Comparison of ENCODE assay signal across 17 cellular contexts in genomic region chr15:100115066-100115710, GRCh38.
A peak's percentile ranks its signal among the peaks of the same experiment; 100 is the strongest.
DNase-seq lines count a peak whose midpoint lies in the region; ATAC-seq and TF ChIP-seq lines count a peak whose summit lies in the region.
"Had no signal": no experiment of that assay in that cellular context is flagged by ENCODE, and none has a peak within 500 bp of the region (broad histone marks: within the 10 kb centered on the region; RNA-seq: fewer than 3 reads in every experiment).

No MANE protein-coding gene starts in this region.

- peaks cover 19% of the 10 kb centered on the region for H3K9me3 Mint-ChIP-seq in nephron progenitor cell

- H3K36me3 Mint-ChIP-seq in nephron progenitor cell (ENCODE audit: low read depth) = peaks cover 6% of the 10 kb centered on the region

- H3K36me3 ChIP-seq in RWPE2 (ENCODE audit: low read depth) = no peaks in the 10 kb centered on the region

- H3K27ac ChIP-seq in RWPE2 (ENCODE audit: poor library complexity, severe bottlenecking) (no peak overlapping the region), cingulate gyrus (ENCODE audit: low read depth, low read length) (peak overlapping the region; percentile 84), temporal lobe (ENCODE audit: low read depth, low read length) (peak overlapping the region; percentile 69), substantia nigra (ENCODE audit: low read depth, low read length, poor library complexity, severe bottlenecking) (no peak overlapping the region)

- peaks cover 16% of the 10 kb centered on the region for H3K4me1 ChIP-seq in RWPE2 (ENCODE audit: insufficient read depth, poor library complexity, severe bottlenecking)

- H3K9me3 ChIP-seq in RWPE2 (ENCODE audit: severe bottlenecking) = no peaks in the 10 kb centered on the region

- no peaks in the 10 kb centered on the region for H3K27me3 ChIP-seq in RWPE2 (ENCODE audit: insufficient read depth, poor library complexity, severe bottlenecking)

- peaks cover 8% of the 10 kb centered on the region for H3K27me3 Mint-ChIP-seq in nephron progenitor cell (ENCODE audit: low read depth, poor library complexity)
- H3K27me3 Mint-ChIP-seq: activated T-helper 17 cell treated with anti-CD3 and anti-CD28 coated beads, Interleukin-2, amount 50 U/mL, for 72 hours; stimulated activated naive CD8-positive, alpha-beta T cell treated with anti-CD3 and anti-CD28 coated beads, Interleukin-15, amount 100 ng/mL, for 72 hours had no signal

- TF ChIP-seq CTCF in RWPE2 (IDR thresholded peaks at IDR 0.05; ENCODE audit: poor library complexity, severe bottlenecking) = no peak
- no peak for TF ChIP-seq CTCF in nephron progenitor cell (IDR thresholded peaks at IDR 0.05)

- DNase-seq in RWPE2 (ENCODE audit: low spot score) (peak; percentile 44), nephron progenitor cell (peak; percentile 26), NCI-H510A treated with DMSO at 0.1 percent for 48 hours (lab: John Stamatoyannopoulos, UW) (no peak), NCI-H526 treated with DMSO at 0.1 percent for 48 hours (lab: John Stamatoyannopoulos, UW) (no peak), substantia nigra (lab: John Stamatoyannopoulos, UW) (no peak), activated T-cell treated with anti-CD3 and anti-CD28 coated beads for 4 hours (no peak)
- DNase-seq: activated CD4-positive, CD25-positive, alpha-beta regulatory T cell; activated CD8-positive, alpha-beta memory T cell treated with anti-CD3 and anti-CD28 coated beads for 24 hours; H9; NCI-H1417 treated with DMSO at 0.1 percent for 48 hours; NCI-H2227 treated with DMSO at 0.1 percent for 48 hours; SHP77; stimulated activated naive CD8-positive, alpha-beta T cell treated with anti-CD3 and anti-CD28 coated beads, Interleukin-15, amount 100 ng/mL, for 72 hours had no signal

- H3K4me3 Mint-ChIP-seq in nephron progenitor cell = peak overlapping the region; percentile 67
- H3K4me3 Mint-ChIP-seq: activated T-helper 17 cell treated with anti-CD3 and anti-CD28 coated beads, Interleukin-2, amount 50 U/mL, for 72 hours; dendritic cell treated with granulocyte-macrophage colony-stimulating factor and Interleukin-4, amounts not matched to agents 40 ng/mL and 50 ng/mL, for 4 days; H9 had no signal

- no peak for ATAC-seq in RWPE2 (ENCODE audit: low read depth)
- ATAC-seq: activated T-helper 17 cell treated with anti-CD3 and anti-CD28 coated beads, Interleukin-2, amount 50 U/mL, for 72 hours; stimulated activated naive CD8-positive, alpha-beta T cell treated with anti-CD3 and anti-CD28 coated beads, Interleukin-15, amount 100 ng/mL, for 72 hours had no signal

- H3K4me3 ChIP-seq in RWPE2 (ENCODE audit: severe bottlenecking) = no peak overlapping the region

- peaks cover 47% of the 10 kb centered on the region for H3K4me1 Mint-ChIP-seq in nephron progenitor cell

- H3K27ac Mint-ChIP-seq in nephron progenitor cell = no peak overlapping the region
- H3K27ac Mint-ChIP-seq: dendritic cell treated with granulocyte-macrophage colony-stimulating factor and Interleukin-4, amounts not matched to agents 40 ng/mL and 50 ng/mL, for 4 days had no signal

Comparison
In these comparisons a context has a peak if more than half of its experiments do, and no peak if none do; other contexts are left out.
1. DNase-seq: peak in RWPE2 (single experiment) and nephron progenitor cell (single experiment); none in NCI-H510A treated with DMSO at 0.1 percent for 48 hours (single experiment), NCI-H526 treated with DMSO at 0.1 percent for 48 hours (single experiment), substantia nigra (0 of 49) and activated T-cell treated with anti-CD3 and anti-CD28 coated beads for 4 hours (single experiment).
2. H3K27ac ChIP-seq: peak in cingulate gyrus (single experiment) and temporal lobe (single experiment); none in RWPE2 (single experiment) and substantia nigra (single experiment).